1 cellular context compared by ENCODE assay signal in the genomic region with DNA sequence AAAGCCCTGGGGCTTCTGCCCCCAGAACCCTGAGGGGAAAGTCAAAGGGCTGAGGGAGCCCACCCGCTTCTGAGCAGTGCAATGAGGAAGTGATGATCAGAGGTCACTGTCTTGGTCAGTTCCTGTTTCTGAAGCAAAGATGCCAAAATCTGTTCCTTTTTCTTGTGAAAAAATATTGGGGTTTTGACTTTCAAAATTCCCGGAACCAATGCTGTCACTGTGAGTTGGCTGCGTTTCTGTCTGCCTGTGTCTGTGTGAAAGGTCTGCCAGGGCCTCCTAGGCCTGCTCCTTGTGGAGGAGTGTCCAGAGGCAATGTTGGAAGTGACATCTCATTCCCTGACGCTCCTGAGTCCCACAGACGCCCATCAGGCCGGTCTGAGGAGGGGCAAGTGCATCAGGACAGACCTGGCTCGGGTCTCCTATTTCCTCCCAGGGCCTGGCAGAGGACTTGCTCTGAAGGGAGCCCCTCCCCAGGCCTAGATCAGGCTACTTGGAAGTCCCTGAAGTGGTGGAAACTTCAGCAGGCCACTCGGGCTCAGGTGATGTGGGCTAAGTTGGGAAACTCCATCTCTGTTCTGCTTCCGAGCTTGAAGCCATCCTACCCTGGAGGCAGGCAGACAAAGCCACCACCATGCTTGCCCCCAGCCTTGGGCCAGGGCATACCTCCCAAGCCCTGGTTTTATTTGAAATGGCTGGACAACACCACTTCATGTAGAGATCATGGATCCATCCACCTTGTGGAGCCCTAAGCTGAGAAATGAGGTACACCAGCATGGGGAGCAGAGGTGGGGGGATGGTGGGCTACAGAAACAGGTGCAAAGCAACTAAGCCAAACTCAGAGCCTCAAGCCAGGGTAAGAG.
TF ChIP-seq lines count a peak whose summit lies in the region.

No MANE protein-coding gene starts in this region.

TF ChIP-seq in HepG2, 621 proteins besides CTCF, POLR2A, EP300 and RAD21 (continued from another document):
- TF ChIP-seq, protein P1, sequence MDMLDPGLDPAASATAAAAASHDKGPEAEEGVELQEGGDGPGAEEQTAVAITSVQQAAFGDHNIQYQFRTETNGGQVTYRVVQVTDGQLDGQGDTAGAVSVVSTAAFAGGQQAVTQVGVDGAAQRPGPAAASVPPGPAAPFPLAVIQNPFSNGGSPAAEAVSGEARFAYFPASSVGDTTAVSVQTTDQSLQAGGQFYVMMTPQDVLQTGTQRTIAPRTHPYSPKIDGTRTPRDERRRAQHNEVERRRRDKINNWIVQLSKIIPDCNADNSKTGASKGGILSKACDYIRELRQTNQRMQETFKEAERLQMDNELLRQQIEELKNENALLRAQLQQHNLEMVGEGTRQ (IDR thresholded peaks at IDR 0.05; ENCODE audit: low read depth, low read length), result no peak
- TF ChIP-seq, protein P1 (CRISPR knock-in tag; IDR thresholded peaks at IDR 0.05; ENCODE audit: borderline replicate concordance), result no peak
- TF ChIP-seq SMC3 (IDR thresholded peaks at IDR 0.05; ENCODE audit: low read length), result no peak
- TF ChIP-seq ZBTB14 (CRISPR knock-in tag; IDR thresholded peaks at IDR 0.05), result no peak
- no peak for TF ChIP-seq ONECUT2 (CRISPR knock-in tag; IDR thresholded peaks at IDR 0.05)
- TF ChIP-seq TOPORS (CRISPR knock-in tag; IDR thresholded peaks at IDR 0.05), result no peak
- no peak for TF ChIP-seq ZNF790 (CRISPR knock-in tag; IDR thresholded peaks at IDR 0.05; ENCODE audit: borderline replicate concordance)
- no peak for TF ChIP-seq ATF5 (CRISPR knock-in tag; IDR thresholded peaks at IDR 0.05; ENCODE audit: low read depth)
- TF ChIP-seq ZNF788 (CRISPR knock-in tag; IDR thresholded peaks at IDR 0.05; ENCODE audit: borderline replicate concordance), result no peak; the same call in 1 of the 2 replicates
- no peak for TF ChIP-seq JUN (CRISPR knock-in tag; IDR thresholded peaks at IDR 0.05)
- no peak for TF ChIP-seq ARID2 (CRISPR knock-in tag; IDR thresholded peaks at IDR 0.05; ENCODE audit: borderline replicate concordance)
- no peak for TF ChIP-seq SP4 (CRISPR knock-in tag; IDR thresholded peaks at IDR 0.05)
- no peak for TF ChIP-seq HOXA3 (CRISPR knock-in tag; IDR thresholded peaks at IDR 0.05)
- 0 out of 2 replicates have a peak, but pooled peaks have one; percentile 32 for TF ChIP-seq ZNF225 (CRISPR knock-in tag; IDR thresholded peaks at IDR 0.05)
- TF ChIP-seq ZNF737 (CRISPR knock-in tag; IDR thresholded peaks at IDR 0.05; ENCODE audit: borderline replicate concordance), result no peak
- TF ChIP-seq DMAP1 (CRISPR knock-in tag; IDR thresholded peaks at IDR 0.05), result no peak
- TF ChIP-seq ZNF609 (CRISPR knock-in tag; IDR thresholded peaks at IDR 0.05; ENCODE audit: borderline replicate concordance), result no peak
- 0 out of 2 replicates have a peak, but pooled peaks have one; percentile 16 for TF ChIP-seq ZNF83 (CRISPR knock-in tag; IDR thresholded peaks at IDR 0.05; ENCODE audit: borderline replicate concordance)
- no peak for TF ChIP-seq FOXO1 (CRISPR knock-in tag; IDR thresholded peaks at IDR 0.05)
- no peak for TF ChIP-seq ZZZ3 (CRISPR knock-in tag; IDR thresholded peaks at IDR 0.05; ENCODE audit: borderline replicate concordance)
- no peak for TF ChIP-seq GATAD2A (CRISPR knock-in tag; IDR thresholded peaks at IDR 0.05)
TF ChIP-seq in HepG2: peak in this region for 6.
